In genomic region chr12:90203556-90203955, GRCh38 we compare ENCODE assay signal across 22 cellular contexts.
"Had no signal": no experiment of that assay in that cellular context is flagged by ENCODE, and none has a peak within 500 bp of the region (broad histone marks: within the 10 kb centered on the region; RNA-seq: fewer than 3 reads in every experiment).

No MANE protein-coding gene starts in this region.

- H3K36me3 ChIP-seq: SJSA1 had no signal

- H3K27me3 ChIP-seq: SJSA1 had no signal

- DNase-seq: KBM-7, MV-4-11, NCI-H1048, NCI-H1105, NCI-H1417, NCI-H1436 treated with DMSO at 0.1 percent for 48 hours, NCI-H1694, NCI-H187 treated with DMSO at 0.1 percent for 48 hours, NCI-H2029 treated with DMSO at 0.1 percent for 48 hours, NCI-H2171 treated with DMSO at 0.1 percent for 48 hours, NCI-H345, NCI-H446 treated with DMSO at 0.1 percent for 48 hours, NCI-H510A treated with DMSO at 0.1 percent for 48 hours, NCI-H526, NCI-H82, Right ventricle myocardium superior, RPMI8226, SIG-M5, SK-N-SH, SW 1271 had no signal

- H3K4me1 ChIP-seq: SJSA1 had no signal

- H3K4me3 ChIP-seq: SJSA1 had no signal

- H3K4me2 ChIP-seq: SK-N-SH had no signal

- FAIRE-seq: RCC 7860 had no signal

- H3K9ac ChIP-seq: SK-N-SH had no signal

- H3K27ac ChIP-seq: SJSA1 had no signal

- H3K9me3 ChIP-seq: SJSA1, SK-N-SH had no signal
